20 cellular contexts compared by ENCODE assay signal in the genomic region with DNA sequence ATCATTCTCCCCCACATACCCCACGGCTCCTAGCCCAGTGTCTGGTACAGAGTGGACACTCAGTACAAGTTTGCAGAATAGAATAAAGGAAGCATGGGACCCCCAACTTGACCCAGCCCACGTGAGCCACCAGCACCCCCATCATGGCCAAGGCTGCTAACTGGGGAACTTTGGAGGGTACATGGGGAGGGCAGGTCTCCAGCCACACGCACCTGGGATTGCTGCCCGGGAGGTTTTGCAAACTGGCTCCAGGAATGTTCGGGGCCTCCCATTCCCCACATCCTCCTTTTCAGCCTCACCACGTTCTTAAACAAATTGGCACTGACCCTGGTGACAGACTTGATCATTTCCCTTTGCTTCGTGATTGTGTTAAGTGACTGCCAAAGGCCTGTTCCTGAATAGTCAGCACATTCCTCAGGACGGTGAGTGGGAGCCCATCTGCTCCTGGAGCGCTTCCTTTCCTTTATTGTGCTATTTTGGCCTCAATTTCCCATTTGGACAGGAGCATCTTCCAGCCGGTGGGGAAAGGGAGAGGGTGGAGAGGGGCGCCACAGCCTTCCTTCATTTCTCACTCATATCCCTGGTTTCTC. TPM values are rescaled to one million over a fixed set of nuclear protein-coding genes. Genes with fewer than 3 reads are reported as not detected.
"Had no signal": no experiment of that assay in that cellular context is flagged by ENCODE, and none has a peak within 500 bp of the region (broad histone marks: within the 10 kb centered on the region; RNA-seq: fewer than 3 reads in every experiment).

No MANE protein-coding gene starts in this region.

- H3K27ac ChIP-seq: colonic mucosa, foreskin keratinocyte, left lung, prostate gland, skin epidermis, tibial nerve, uterus had no signal

- ATAC-seq: activated T-helper 17 cell treated with anti-CD3 and anti-CD28 coated beads, Interleukin-2, amount 50 U/mL, for 72 hours; foreskin keratinocyte; left lung; mucosa of descending colon; stimulated activated naive CD8-positive, alpha-beta T cell treated with anti-CD3 and anti-CD28 coated beads, Interleukin-15, Interleukin-2, amounts not matched to agents 100 U/mL and 50 U/mL, for 24 hours had no signal

- H3K36me3 ChIP-seq: colonic mucosa, left lung, prostate gland, tibial nerve, uterus had no signal

- DNase-seq: activated CD4-positive, alpha-beta T cell treated with anti-CD3 and anti-CD28 coated beads, Interleukin-2, amount 50 U/mL, for 4 hours; activated naive CD4-positive, alpha-beta T cell treated with anti-CD3 and anti-CD28 coated beads for 36 hours; activated T-cell treated with anti-CD3 and anti-CD28 coated beads for 4 hours; colonic mucosa; effector CD8-positive, alpha-beta T cell; foreskin keratinocyte; hippocampal formation; left lung; mucosa of descending colon; naive B cell; right cardiac atrium; stimulated activated naive CD8-positive, alpha-beta T cell treated with anti-CD3 and anti-CD28 coated beads, Interleukin-15, Interleukin-2, amounts not matched to agents 100 U/mL and 50 U/mL, for 24 hours; uterus had no signal

- H3K27me3 ChIP-seq: colonic mucosa, foreskin keratinocyte, left lung, uterus had no signal

- H3K9me3 ChIP-seq: colonic mucosa, left lung, mucosa of descending colon, prostate gland, tibial nerve, uterus had no signal

- H3K4me3 ChIP-seq: colonic mucosa, left lung, mucosa of descending colon, prostate gland, skin epidermis, tibial nerve, uterus had no signal

- H3K4me1 ChIP-seq: colonic mucosa, foreskin keratinocyte, left lung, prostate gland, tibial nerve, uterus had no signal

RNA-seq across cellular contexts. Expression of gene XPNPEP2, which starts 18.8 kb away (rescaled TPM):
- total RNA-seq: foreskin keratinocyte had no signal
- polyA plus RNA-seq: foreskin keratinocyte, keratinocyte had no signal

RNA-seq across cellular contexts. Expression of gene SASH3, which starts 59.7 kb away (rescaled TPM):
- total RNA-seq: foreskin keratinocyte, neural crest cell, osteocyte had no signal
- polyA plus RNA-seq: foreskin keratinocyte had no signal
